Comparison of ENCODE assay signal across 1 cellular context in the genomic region with DNA sequence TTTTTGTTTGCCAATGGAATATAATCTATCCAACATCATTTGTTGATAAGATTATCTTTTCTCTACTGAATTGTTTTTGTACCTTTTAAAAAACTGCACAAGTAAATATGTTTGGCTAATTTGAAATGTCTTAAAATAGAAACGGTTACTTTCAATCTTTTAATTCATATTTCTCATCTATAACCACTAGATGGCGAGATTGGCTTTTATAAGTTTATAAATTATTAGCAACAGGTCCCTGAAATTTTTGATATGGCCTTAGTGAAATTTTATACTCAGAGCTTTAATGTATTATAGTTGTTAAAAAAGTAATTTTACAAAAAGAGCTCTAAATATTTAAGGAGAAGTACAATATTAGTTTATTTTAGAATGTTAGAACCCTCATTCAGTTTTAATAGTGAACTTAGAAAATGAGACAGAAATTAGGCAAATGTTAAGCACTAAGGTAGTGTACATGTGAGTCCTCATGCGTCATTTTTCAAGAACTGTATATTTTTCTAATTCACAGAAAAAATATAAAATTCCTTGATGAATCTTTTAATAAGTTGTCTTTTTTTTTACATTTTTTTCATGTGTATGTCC.
TF ChIP-seq lines count a peak whose summit lies in the region.

No MANE protein-coding gene starts in this region.

TF ChIP-seq in GM23338, 12 proteins besides CTCF, POLR2A, EP300 and RAD21 (continued from another document):
- no peak for TF ChIP-seq EZH2phosphoT487 (IDR thresholded peaks at IDR 0.05; ENCODE audit: unreplicated experiment)
- no peak for TF ChIP-seq POLR2AphosphoS5 (IDR thresholded peaks at IDR 0.05; ENCODE audit: low read depth)
- TF ChIP-seq STAT1 (IDR thresholded peaks at IDR 0.05; ENCODE audit: unreplicated experiment): no peak
